11 cellular contexts compared by ENCODE assay signal in genomic region chr10:546971-547590, GRCh38.
DNase-seq lines count a peak whose midpoint lies in the region; ATAC-seq and TF ChIP-seq lines count a peak whose summit lies in the region.
"Had no signal": no experiment of that assay in that cellular context is flagged by ENCODE, and none has a peak within 500 bp of the region (broad histone marks: within the 10 kb centered on the region; RNA-seq: fewer than 3 reads in every experiment).

No MANE protein-coding gene starts in this region.

- H3K4me3 ChIP-seq in body of pancreas (no peak overlapping the region), lower lobe of right lung (no peak overlapping the region), upper lobe of right lung (no peak overlapping the region)
- H3K4me3 ChIP-seq: transverse colon had no signal

- peak overlapping the region in 1 of 4 donors; percentile 27 for H3K27ac ChIP-seq in body of pancreas
- H3K27ac ChIP-seq in lower lobe of right lung, result peak overlapping the region; percentile 41
- H3K27ac ChIP-seq in upper lobe of right lung, result peak overlapping the region; percentile 0
- H3K27ac ChIP-seq: transverse colon had no signal

- TF ChIP-seq CTCF in body of pancreas (IDR thresholded peaks at IDR 0.05) (no peak), lower lobe of right lung (IDR thresholded peaks at IDR 0.05) (no peak), upper lobe of right lung (IDR thresholded peaks at IDR 0.05) (no peak), GM13976 (IDR thresholded peaks at IDR 0.05; ENCODE audit: borderline replicate concordance, control extremely low read depth, extremely low read depth, insufficient read depth, missing control alignments) (no peak)

- H3K27me3 ChIP-seq in body of pancreas (no peaks in the 10 kb centered on the region), lower lobe of right lung (ENCODE audit: low read depth) (no peaks in the 10 kb centered on the region), upper lobe of right lung (no peaks in the 10 kb centered on the region)
- H3K27me3 ChIP-seq: transverse colon had no signal

- TF ChIP-seq POLR2A in body of pancreas (IDR thresholded peaks at IDR 0.05), result no peak

- in situ Hi-C loops in GM13976 (cut with MboI; ENCODE audit: low sequenced_read_pairs, unreplicated experiment), result no loop called here

- DNase-seq in SIG-M5 treated with dmso at 0.1 percent for 504 hours (lab: John Stamatoyannopoulos, UW; ENCODE audit: unreplicated experiment) (peak; percentile 70), SIG-M5 (lab: John Stamatoyannopoulos, UW) (no peak), body of pancreas (peak in 2 of 4 donors; percentile 11 to 29), lower lobe of right lung (no peak), upper lobe of right lung (no peak), GM13976 (ENCODE audit: low spot score) (no peak)
- DNase-seq in activated T-cell treated with anti-CD3 and anti-CD28 coated beads, Interleukin-2, amount 50 U/mL, for 1 hour, result no peak
- DNase-seq: NCI-H748 treated with DMSO at 0.1 percent for 48 hours, T1000, transverse colon had no signal

- no peaks in the 10 kb centered on the region for H3K36me3 ChIP-seq in body of pancreas (replicated peaks in 1 of 2; ENCODE audit: insufficient read depth in 1 of 2, low read depth in 2 of 2)
- no peaks in the 10 kb centered on the region for H3K36me3 ChIP-seq in lower lobe of right lung
- no peaks in the 10 kb centered on the region for H3K36me3 ChIP-seq in upper lobe of right lung
- H3K36me3 ChIP-seq: transverse colon had no signal

- peak; percentile 40 for ATAC-seq in body of pancreas
- peak; percentile 83 for ATAC-seq in lower lobe of right lung
- ATAC-seq in upper lobe of right lung, result peak; percentile 76
- no peak for ATAC-seq in GM18907 (IDR thresholded peaks at IDR 0.05; ENCODE audit: unreplicated experiment)

- intact Hi-C loops in body of pancreas (cut with DNase I), result no loop called here
- intact Hi-C loops in lower lobe of right lung (cut with DNase I), result no loop called here
- intact Hi-C loops in upper lobe of right lung (cut with DNase I), result no loop called here

- WGBS in body of pancreas, 2 donors, result 27 to 28% methylated on average over 10 of the region's 10 CpGs

- H3K9me3 ChIP-seq in body of pancreas (no peaks in the 10 kb centered on the region), lower lobe of right lung (no peaks in the 10 kb centered on the region), upper lobe of right lung (no peaks in the 10 kb centered on the region)
- H3K9me3 ChIP-seq: transverse colon had no signal

- H3K4me1 ChIP-seq in body of pancreas (peaks cover 13% of the 10 kb centered on the region), lower lobe of right lung (peaks cover 15% of the 10 kb centered on the region), upper lobe of right lung (no peaks in the 10 kb centered on the region)
